Comparison of ENCODE assay signal across 18 cellular contexts in genomic region chr10:59322131-59322530, GRCh38. TPM values are rescaled to one million over a fixed set of nuclear protein-coding genes. Genes with fewer than 3 reads are reported as not detected.
"Had no signal": no experiment of that assay in that cellular context is flagged by ENCODE, and none has a peak within 500 bp of the region (broad histone marks: within the 10 kb centered on the region; RNA-seq: fewer than 3 reads in every experiment).

No MANE protein-coding gene starts in this region.

- H3K4me3 Mint-ChIP-seq: activated CD4-positive, alpha-beta T cell treated with anti-CD3 and anti-CD28 coated beads for 36 hours; activated CD8-positive, alpha-beta T cell treated with anti-CD3 and anti-CD28 coated beads, Interleukin-2, amount 10 ng/mL, durations not matched to agents 7 days and 5 days; activated naive CD8-positive, alpha-beta T cell treated with anti-CD3 and anti-CD28 coated beads, Interleukin-2, amount 10 ng/mL, durations not matched to agents 7 days and 5 days; stimulated activated effector memory CD8-positive, alpha-beta T cell treated with anti-CD3 and anti-CD28 coated beads, Interleukin-12 subunit alpha, Interleukin-12 subunit beta, amount 100 ng/mL, for 72 hours; T-cell had no signal

- H3K4me1 ChIP-seq: left lung, uterus had no signal

- FAIRE-seq: bronchial epithelial cell, colon had no signal

- H3K4me3 ChIP-seq: ascending aorta, left lung, ovary, SK-N-MC, uterus had no signal

- ATAC-seq: activated CD4-positive, alpha-beta T cell treated with anti-CD3 and anti-CD28 coated beads for 36 hours; activated CD8-positive, alpha-beta T cell treated with anti-CD3 and anti-CD28 coated beads, Interleukin-2, amount 10 ng/mL, durations not matched to agents 7 days and 5 days; left lung; stimulated activated effector memory CD8-positive, alpha-beta T cell treated with anti-CD3 and anti-CD28 coated beads, Interleukin-12 subunit alpha, Interleukin-12 subunit beta, amount 100 ng/mL, for 72 hours; T-cell had no signal

- H3K27ac Mint-ChIP-seq: activated CD4-positive, alpha-beta T cell treated with anti-CD3 and anti-CD28 coated beads for 36 hours; activated CD8-positive, alpha-beta T cell treated with anti-CD3 and anti-CD28 coated beads, Interleukin-2, amount 10 ng/mL, durations not matched to agents 7 days and 5 days; activated naive CD8-positive, alpha-beta T cell treated with anti-CD3 and anti-CD28 coated beads, Interleukin-2, amount 10 ng/mL, durations not matched to agents 7 days and 5 days; stimulated activated effector memory CD8-positive, alpha-beta T cell treated with anti-CD3 and anti-CD28 coated beads, Interleukin-12 subunit alpha, Interleukin-12 subunit beta, amount 100 ng/mL, for 72 hours; T-cell had no signal

- H3K36me3 Mint-ChIP-seq: activated naive CD8-positive, alpha-beta T cell treated with anti-CD3 and anti-CD28 coated beads, Interleukin-2, amount 10 ng/mL, durations not matched to agents 7 days and 5 days; stimulated activated effector memory CD8-positive, alpha-beta T cell treated with anti-CD3 and anti-CD28 coated beads, Interleukin-12 subunit alpha, Interleukin-12 subunit beta, amount 100 ng/mL, for 72 hours; T-cell had no signal

- H3K27me3 Mint-ChIP-seq: activated CD4-positive, alpha-beta T cell treated with anti-CD3 and anti-CD28 coated beads for 36 hours; activated naive CD8-positive, alpha-beta T cell treated with anti-CD3 and anti-CD28 coated beads, Interleukin-2, amount 10 ng/mL, durations not matched to agents 7 days and 5 days had no signal

- DNase-seq: activated CD4-positive, alpha-beta T cell treated with anti-CD3 and anti-CD28 coated beads for 36 hours; activated CD8-positive, alpha-beta memory T cell treated with anti-CD3 and anti-CD28 coated beads, Interleukin-2, amount 50 U/mL, for 48 hours; activated CD8-positive, alpha-beta T cell treated with anti-CD3 and anti-CD28 coated beads, Interleukin-2, amount 10 ng/mL, durations not matched to agents 7 days and 5 days; activated naive CD8-positive, alpha-beta T cell treated with anti-CD3 and anti-CD28 coated beads, Interleukin-2, amount 10 ng/mL, durations not matched to agents 7 days and 5 days; effector CD8-positive, alpha-beta T cell; left lung; mesenchymal stem cell; ovary; T-cell; T1000; uterus; WERI-Rb-1 had no signal

- H3K9me3 Mint-ChIP-seq: activated naive CD8-positive, alpha-beta T cell treated with anti-CD3 and anti-CD28 coated beads, Interleukin-2, amount 10 ng/mL, durations not matched to agents 7 days and 5 days; T-cell had no signal

- H3K27ac ChIP-seq: epithelial cell of prostate, left lung, SK-N-MC, WERI-Rb-1 had no signal

- H3K9me3 ChIP-seq: ascending aorta, left lung, ovary, uterus had no signal

- H3K4me1 Mint-ChIP-seq: activated CD4-positive, alpha-beta T cell treated with anti-CD3 and anti-CD28 coated beads for 36 hours; activated naive CD8-positive, alpha-beta T cell treated with anti-CD3 and anti-CD28 coated beads, Interleukin-2, amount 10 ng/mL, durations not matched to agents 7 days and 5 days; stimulated activated effector memory CD8-positive, alpha-beta T cell treated with anti-CD3 and anti-CD28 coated beads, Interleukin-12 subunit alpha, Interleukin-12 subunit beta, amount 100 ng/mL, for 72 hours; T-cell had no signal

- H3K36me3 ChIP-seq: ascending aorta, left lung, ovary, uterus, WERI-Rb-1 had no signal

- H3K27me3 ChIP-seq: ascending aorta, left lung, ovary, uterus had no signal

RNA-seq across cellular contexts. Expression of gene FAM13C, which starts 40.2 kb away (rescaled TPM):
- total RNA-seq: activated CD8-positive, alpha-beta T cell treated with anti-CD3 and anti-CD28 coated beads, Interleukin-2, amount 10 ng/mL, durations not matched to agents 7 days and 5 days; activated naive CD8-positive, alpha-beta T cell treated with anti-CD3 and anti-CD28 coated beads, Interleukin-2, amount 10 ng/mL, durations not matched to agents 7 days and 5 days; T-cell had no signal
